ENCODE assay signal across 19 cellular contexts in the genomic region with DNA sequence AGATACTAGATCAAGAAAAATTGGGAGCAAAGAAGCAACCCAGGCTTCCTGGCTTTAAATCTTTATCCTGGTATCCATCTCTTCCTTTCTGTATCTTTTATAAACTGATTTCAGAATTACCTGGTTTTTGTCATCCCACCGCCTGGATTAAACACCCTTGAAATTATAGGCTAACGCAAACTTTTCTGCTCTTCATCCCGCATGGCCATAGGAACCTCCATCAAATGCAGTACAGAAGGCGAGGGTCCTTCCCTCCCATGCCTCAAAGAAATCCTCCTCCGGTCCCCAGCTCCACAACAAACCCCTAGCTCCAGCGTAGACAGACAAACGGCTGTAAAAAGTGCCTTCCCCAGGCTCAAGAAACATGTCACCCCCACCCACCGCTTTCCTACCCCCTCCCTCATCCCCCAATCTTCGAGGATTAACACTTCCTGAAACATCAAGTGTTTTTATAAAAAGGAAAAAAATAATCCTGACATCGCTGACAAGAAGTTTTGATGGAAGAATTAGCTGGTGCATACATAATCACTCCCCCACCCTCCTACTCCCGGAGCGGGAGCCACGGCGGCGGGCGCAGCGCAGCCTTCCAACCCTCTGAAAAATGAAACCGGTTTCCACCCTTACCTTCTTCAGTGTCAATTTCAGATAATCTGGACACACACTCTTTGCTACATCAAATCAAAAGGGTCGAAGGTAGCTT. TPM values are rescaled to one million over a fixed set of nuclear protein-coding genes. Genes with fewer than 3 reads are reported as not detected.
A peak's percentile ranks its signal among the peaks of the same experiment; 100 is the strongest.
DNase-seq lines count a peak whose midpoint lies in the region; ATAC-seq and TF ChIP-seq lines count a peak whose summit lies in the region.
"Had no signal": no experiment of that assay in that cellular context is flagged by ENCODE, and none has a peak within 500 bp of the region (broad histone marks: within the 10 kb centered on the region; RNA-seq: fewer than 3 reads in every experiment).

No MANE protein-coding gene starts in this region.

- H3K27ac ChIP-seq in gastrocnemius medialis = no peak overlapping the region
- H3K27ac ChIP-seq: A549, right atrium auricular region, upper lobe of left lung had no signal

- no peak for ATAC-seq in gastrocnemius medialis
- ATAC-seq: A549, HCT116 had no signal

- H3K9me3 Mint-ChIP-seq in brain (peaks cover 0 to 9% (median 4%) of the 10 kb centered on the region in 5 experiments), neural crest cell (no peaks in the 10 kb centered on the region), Caco-2 (ENCODE audit: unreplicated experiment) (no peaks in the 10 kb centered on the region)

- no peak overlapping the region for H3K4me3 ChIP-seq in gastrocnemius medialis
- H3K4me3 ChIP-seq in Caco-2 (ENCODE audit: low read depth, low read length) = no peak overlapping the region
- H3K4me3 ChIP-seq: A549, right atrium auricular region, upper lobe of left lung had no signal

- TF ChIP-seq CTCF in GM10266 (IDR thresholded peaks at IDR 0.05; ENCODE audit: control insufficient read depth, insufficient read depth, low read depth, missing control alignments) = no peak
- no peak for TF ChIP-seq CTCF in brain (conservative IDR thresholded peaks at IDR 0.05)
- TF ChIP-seq CTCF in neural crest cell (conservative IDR thresholded peaks at IDR 0.05) = no peak
- TF ChIP-seq CTCF in gastrocnemius medialis (IDR thresholded peaks at IDR 0.05 in 4 of 5, conservative IDR thresholded peaks at IDR 0.05 in 1 of 5) = no peak
- TF ChIP-seq CTCF in Caco-2 (IDR thresholded peaks at IDR 0.05; ENCODE audit: insufficient read depth in 1 of 2, low read depth in 1 of 2, low read length in 1 of 2, severe bottlenecking in 1 of 2, unreplicated experiment in 1 of 2) = no peak

- H3K27ac Mint-ChIP-seq in brain = peak overlapping the region in 3 of 5 experiments; percentile 72 to 96 (median 89)
- no peak overlapping the region for H3K27ac Mint-ChIP-seq in neural crest cell (ENCODE audit: unreplicated experiment)
- no peak overlapping the region for H3K27ac Mint-ChIP-seq in Caco-2 (ENCODE audit: unreplicated experiment)
- H3K27ac Mint-ChIP-seq: activated B cell treated with CpG ODN at 0.5 μM for 24 hours had no signal

- no TSS peak for BruUV-seq in Caco-2 (replicated peaks; lab: Mats Ljungman, UMichigan)

- peak overlapping the region in 4 of 5 experiments; percentile 60 to 85 (median 84) for H3K4me3 Mint-ChIP-seq in brain
- peak overlapping the region; percentile 82 for H3K4me3 Mint-ChIP-seq in neural crest cell
- no peak overlapping the region for H3K4me3 Mint-ChIP-seq in Caco-2 (ENCODE audit: unreplicated experiment)
- H3K4me3 Mint-ChIP-seq: activated B cell treated with CpG ODN at 0.5 μM for 24 hours had no signal

- H3K9me3 ChIP-seq in gastrocnemius medialis (no peaks in the 10 kb centered on the region), Caco-2 (no peaks in the 10 kb centered on the region)
- H3K9me3 ChIP-seq: A549, right atrium auricular region, upper lobe of left lung had no signal

- DNase-seq in NCI-H82 (lab: John Stamatoyannopoulos, UW) = peak; percentile 30
- no peak for DNase-seq in NCI-H82 treated with DMSO at 0.1 percent for 48 hours (lab: John Stamatoyannopoulos, UW; ENCODE audit: unreplicated experiment)
- DNase-seq in GM10266 (ENCODE audit: extremely low spot score) = peak; percentile 23
- peak; percentile 14 for DNase-seq in neural crest cell (ENCODE audit: low read depth, low spot score)
- DNase-seq in gastrocnemius medialis = no peak
- no peak for DNase-seq in NCI-H526 treated with DMSO at 0.1 percent for 48 hours (lab: John Stamatoyannopoulos, UW)
- no peak for DNase-seq in Caco-2
- DNase-seq: activated B cell treated with CpG ODN at 0.5 μM for 24 hours; hippocampal formation; NCI-H1048; NCI-H226; OCI-M1; stimulated activated CD4-positive, alpha-beta T cell treated with anti-CD3 and anti-CD28 coated beads, Interleukin-2, amount 100 ng/mL, for 48 hours had no signal

- intact Hi-C loops in gastrocnemius medialis (cut with DNase I; ENCODE audit: low total_unique reads) (no loop called here), Caco-2 (cut with micrococcal nuclease; ENCODE audit: unreplicated experiment) (no loop called here)

- no peak for TF ChIP-seq POLR2A in gastrocnemius medialis (IDR thresholded peaks at IDR 0.05)

- peaks cover 98 to 100% (median 100%) of the 10 kb centered on the region in 3 donors for H3K27me3 ChIP-seq in gastrocnemius medialis
- H3K27me3 ChIP-seq in Caco-2 (replicated peaks; ENCODE audit: control insufficient read depth, insufficient read depth, low read length) = 0 out of 2 replicates have a peak, but pooled peaks cover 2% of the 10 kb centered on the region

- in situ Hi-C loops in gastrocnemius medialis (cut with MboI; ENCODE audit: low sequenced_read_pairs in 4 of 4) = loop anchor here in 1 of 4 donors (25.0 kb wide), 1 partner anchor 281 kb away; no protein-coding TSS in a partner anchor

- POLR2A ChIA-PET in Caco-2 (lab: Charles Lee) = interaction anchor here (0.6 kb wide), 1 partner anchor 406 kb away, joined by 3 read pairs; a partner anchor contains a TSS

- H3K4me1 ChIP-seq in gastrocnemius medialis (peaks cover 23 to 38% of the 10 kb centered on the region in 2 donors), Caco-2 (peaks cover 4% of the 10 kb centered on the region; the same call in 1 of the 2 replicates)

- peaks cover 41% of the 10 kb centered on the region for H3K4me1 Mint-ChIP-seq in brain
- peaks cover 55% of the 10 kb centered on the region for H3K4me1 Mint-ChIP-seq in neural crest cell
- peaks cover 6% of the 10 kb centered on the region for H3K4me1 Mint-ChIP-seq in Caco-2 (ENCODE audit: low read depth, unreplicated experiment)

- peaks cover 72% of the 10 kb centered on the region for H3K27me3 Mint-ChIP-seq in brain
- H3K27me3 Mint-ChIP-seq in neural crest cell (ENCODE audit: low read depth) = peaks cover 97% of the 10 kb centered on the region
- peaks cover 10% of the 10 kb centered on the region for H3K27me3 Mint-ChIP-seq in Caco-2 (ENCODE audit: insufficient read depth, unreplicated experiment)

- H3K36me3 ChIP-seq in gastrocnemius medialis (no peaks in the 10 kb centered on the region), Caco-2 (ENCODE audit: control insufficient read depth, insufficient read depth, low read length) (no peaks in the 10 kb centered on the region)
- H3K36me3 ChIP-seq: right atrium auricular region, upper lobe of left lung had no signal

- CTCF ChIA-PET in Caco-2 (lab: Charles Lee) = no interaction called here

- H3K36me3 Mint-ChIP-seq in brain (peaks cover 13% of the 10 kb centered on the region), neural crest cell (ENCODE audit: low read depth) (peaks cover 9% of the 10 kb centered on the region), Caco-2 (ENCODE audit: insufficient read depth, unreplicated experiment) (peaks cover 13% of the 10 kb centered on the region)

RNA-seq across cellular contexts. Expression of a gene that starts 7.6 kb away (rescaled TPM):
- 0.63 TPM for polyA plus RNA-seq in brain (ENCODE audit: insufficient read depth, low read depth, low replicate concordance)
- 48.9 and 51.5 TPM in 2 replicates for total RNA-seq in neural crest cell
- under 1 TPM in 1 of 4 donors, not detected in 3; 0.16 TPM for total RNA-seq in gastrocnemius medialis
- total RNA-seq in Caco-2 (2022) = 1.2 TPM in 2 replicates
- total RNA-seq: activated B cell treated with CpG ODN at 0.5 μM for 24 hours, right atrium auricular region, upper lobe of left lung had no signal

RNA-seq across cellular contexts. Expression of a gene that starts 9.8 kb away (rescaled TPM):
- polyA plus RNA-seq in brain (ENCODE audit: insufficient read depth, low read depth, low replicate concordance) = 0.17 TPM
- total RNA-seq in neural crest cell (21.1 and 22.6 TPM in 2 replicates), gastrocnemius medialis (not detected), Caco-2 (2022) (0.79 and 0.82 TPM in 2 replicates)
- total RNA-seq: right atrium auricular region, upper lobe of left lung had no signal
- polyA plus RNA-seq: esophagus had no signal

Comparison
In these comparisons a context has a peak if more than half of its experiments do, and no peak if none do; other contexts are left out.
1. DNase-seq: peak in NCI-H82 (single experiment), GM10266 (single experiment) and neural crest cell (single experiment); none in NCI-H82 treated with DMSO at 0.1 percent for 48 hours (single experiment), gastrocnemius medialis (0 of 2), NCI-H526 treated with DMSO at 0.1 percent for 48 hours (single experiment) and Caco-2 (0 of 2).
2. H3K27ac Mint-ChIP-seq: peak in brain (3 of 5); none in neural crest cell (single experiment) and Caco-2 (single experiment).
3. RNA of a gene that starts 7.6 kb away (total RNA-seq): 48.9 to 51.5 TPM in neural crest cell; 1.2 TPM in Caco-2 and 0.16 TPM in gastrocnemius medialis; every median in the first group is over 10 times any median in the second.
4. RNA of a gene that starts 9.8 kb away (total RNA-seq): 21.1 to 22.6 TPM in neural crest cell; 0.79 to 0.82 TPM in Caco-2 and not detected in gastrocnemius medialis; every median in the first group is over 10 times any median in the second.